ENCODE assay signal across 9 cellular contexts in genomic region chr19:50723735-50724521, GRCh38. TPM values are rescaled to one million over a fixed set of nuclear protein-coding genes. Genes with fewer than 3 reads are reported as not detected.
A peak's percentile ranks its signal among the peaks of the same experiment; 100 is the strongest.
DNase-seq lines count a peak whose midpoint lies in the region; FAIRE-seq and TF ChIP-seq lines count a peak whose summit lies in the region.
"Had no signal": no experiment of that assay in that cellular context is flagged by ENCODE, and none has a peak within 500 bp of the region (broad histone marks: within the 10 kb centered on the region; RNA-seq: fewer than 3 reads in every experiment).

No MANE protein-coding gene starts in this region.

- H3K36me3 Mint-ChIP-seq in nephron progenitor cell (ENCODE audit: low read depth) = no peaks in the 10 kb centered on the region

- intact Hi-C loops in dorsolateral prefrontal cortex (cut with DNase I) = loop anchor here (2.0 to 5.0 kb wide), 2 partner anchors 65 to 383 kb away; partner anchors contain the start of gene CTU1 (in 1 of the 2)

- no peak for TF ChIP-seq CTCF in BE2C (IDR thresholded peaks at IDR 0.05; ENCODE audit: low read depth, low read length)
- TF ChIP-seq CTCF in dorsolateral prefrontal cortex (IDR thresholded peaks at IDR 0.05 in 54 of 56, conservative IDR thresholded peaks at IDR 0.05 in 2 of 56; ENCODE audit: low read depth in 1 of 56, partially characterized antibody in 56 of 56) = no peak
- no peak for TF ChIP-seq CTCF in nephron progenitor cell (IDR thresholded peaks at IDR 0.05)

- no peak overlapping the region for H3K27ac Mint-ChIP-seq in nephron progenitor cell

- H3K27me3 ChIP-seq in BE2C = no peaks in the 10 kb centered on the region
- peaks cover 46% of the 10 kb centered on the region for H3K27me3 ChIP-seq in HUES6 (ENCODE audit: control insufficient read depth, insufficient read depth, low read length)
- peaks cover 0 to 1% (median 0%) of the 10 kb centered on the region in 45 donors for H3K27me3 ChIP-seq in dorsolateral prefrontal cortex

- H3K4me3 Mint-ChIP-seq in nephron progenitor cell = peak overlapping the region; percentile 95

- peak overlapping the region; percentile 60 for H3K9ac ChIP-seq in HUES6 (ENCODE audit: low read length)

- H3K4me1 ChIP-seq in BE2C = peaks cover 3% of the 10 kb centered on the region
- H3K4me1 ChIP-seq in HUES6 (ENCODE audit: control insufficient read depth, insufficient read depth, low read length) = peaks cover 35% of the 10 kb centered on the region

- no peaks in the 10 kb centered on the region; the same call in 1 of the 2 replicates for H3K36me3 ChIP-seq in BE2C
- H3K36me3 ChIP-seq in HUES6 (ENCODE audit: control insufficient read depth, insufficient read depth, low read length) = no peaks in the 10 kb centered on the region

- no peaks in the 10 kb centered on the region for H3K9me3 Mint-ChIP-seq in nephron progenitor cell

- DNase-seq in BE2C (no peak), dorsolateral prefrontal cortex (no peak), nephron progenitor cell (no peak), GDM1 (lab: John Stamatoyannopoulos, UW) (no peak), NCI-H226 (no peak), GM19239 (ENCODE audit: insufficient read length, low spot score) (no peak), SKM-1 (lab: John Stamatoyannopoulos, UW; ENCODE audit: unreplicated experiment) (no peak)

- peaks cover 72% of the 10 kb centered on the region for H3K4me1 Mint-ChIP-seq in nephron progenitor cell

- no peak for FAIRE-seq in GM19239 (lab: Jason Lieb, UNC)

- no peaks in the 10 kb centered on the region for H3K9me3 ChIP-seq in BE2C
- H3K9me3 ChIP-seq in HUES6 (ENCODE audit: control insufficient read depth, insufficient read depth, low read depth, low read length) = no peaks in the 10 kb centered on the region

- H3K4me3 ChIP-seq in BE2C (ENCODE audit: low read depth, low read length) (peak overlapping the region; percentile 71), HUES6 (ENCODE audit: low read depth, low read length) (peak overlapping the region; percentile 90), dorsolateral prefrontal cortex (peak overlapping the region; percentile 31 to 93 (median 84))

- H3K27me3 Mint-ChIP-seq in nephron progenitor cell (ENCODE audit: low read depth, poor library complexity) = peaks cover 4% of the 10 kb centered on the region

- H3K27ac ChIP-seq in HUES6 (ENCODE audit: low read depth, low read length) = no peak overlapping the region
- H3K27ac ChIP-seq in dorsolateral prefrontal cortex = peak overlapping the region in 49 of 59 donors; percentile 10 to 85 (median 69)

RNA-seq across cellular contexts. Expression of gene CLEC11A, which starts 0.8 kb away (rescaled TPM):
- 19.9 TPM for polyA plus RNA-seq in BE2C (2012; ENCODE audit: insufficient read depth, insufficient read length, low read depth)
- total RNA-seq in dorsolateral prefrontal cortex = 10 to 100 TPM in 2 of 120 experiments, 1 to 10 TPM in 118; 3.2 to 10.3 (median 6.5) TPM

RNA-seq across cellular contexts. Expression of gene SHANK1, which starts 4.3 kb away (rescaled TPM):
- polyA plus RNA-seq in BE2C (2012; ENCODE audit: insufficient read depth, insufficient read length, low read depth) = 39.6 TPM
- total RNA-seq in dorsolateral prefrontal cortex = 100 to 1,000 TPM in 111 of 120 experiments, 10 to 100 TPM in 9; 40.4 to 290 (median 155) TPM

RNA-seq across cellular contexts. Expression of gene GPR32, which starts 46.3 kb away (rescaled TPM):
- polyA plus RNA-seq in BE2C (2012; ENCODE audit: insufficient read depth, insufficient read length, low read depth) = not detected
- not detected for total RNA-seq in dorsolateral prefrontal cortex
- total RNA-seq: dermis microvascular lymphatic vessel endothelial cell had no signal
